32 cellular contexts compared by ENCODE assay signal in the genomic region with DNA sequence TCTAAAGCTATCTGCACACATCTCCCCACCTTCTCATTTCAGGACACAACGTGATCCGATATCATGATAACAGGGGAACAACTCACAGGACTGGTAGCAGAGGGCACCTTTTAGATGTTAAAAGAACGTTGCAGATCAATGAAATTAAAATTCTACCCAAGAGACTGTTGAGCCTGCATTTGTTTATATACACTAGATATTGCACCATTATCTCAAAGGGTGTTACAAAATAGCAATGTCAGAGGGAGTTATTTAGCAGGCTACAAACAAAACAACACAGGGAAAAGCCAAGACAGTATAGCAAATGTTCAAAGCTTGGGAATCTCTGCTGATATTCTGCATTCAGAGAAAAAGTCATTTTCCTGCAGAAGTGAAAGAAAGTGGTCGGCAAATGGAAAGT.
"Had no signal": no experiment of that assay in that cellular context is flagged by ENCODE, and none has a peak within 500 bp of the region (broad histone marks: within the 10 kb centered on the region; RNA-seq: fewer than 3 reads in every experiment).

No MANE protein-coding gene starts in this region.

- H3K27me3 Mint-ChIP-seq: progenitor cell of endocrine pancreas, type B pancreatic cell had no signal

- H3K27me3 ChIP-seq: neural progenitor cell, ovary, suprapubic skin, testis, tibial artery, transverse colon, upper lobe of right lung, uterus had no signal

- H3K36me3 Mint-ChIP-seq: natural killer cell treated with Interleukin-12 subunit alpha and Interleukin-12 subunit beta and Interleukin-15 and Interleukin-18, amount 100 ng/mL, for 72 hours; neural progenitor cell; stimulated activated memory B cell treated with anti-CD40 and anti-IgM and Interleukin-4, amounts not matched to agents 10 μg/mL and 1 μg/mL and 100 μg/mL, for 72 hours had no signal

- DNase-seq: naive thymus-derived CD8-positive, alpha-beta T cell; nephron progenitor cell; occipital lobe; ovary; posterior cingulate gyrus; psoas muscle; right cardiac atrium; spleen; stimulated activated CD4-positive, alpha-beta T cell treated with anti-CD3 and anti-CD28 coated beads, Interleukin-12 subunit alpha, Interleukin-12 subunit beta, amount 100 ng/mL, for 4 hours; stimulated activated CD4-positive, alpha-beta T cell treated with anti-CD3 and anti-CD28 coated beads, Interleukin-1b, Interleukin-23, amount 100 ng/mL, for 48 hours; stimulated activated CD4-positive, alpha-beta T cell treated with anti-CD3 and anti-CD28 coated beads, Interleukin-4, amount 100 ng/mL, for 1 hour; stimulated activated CD4-positive, alpha-beta T cell treated with anti-CD3 and anti-CD28 coated beads, Interleukin-4, amount 100 ng/mL, for 4 hours; stimulated activated CD8-positive, alpha-beta memory T cell treated with anti-CD3 and anti-CD28 coated beads, Interleukin-4, amount 100 ng/mL, for 48 hours; stimulated activated naive CD4-positive, alpha-beta T cell; stimulated activated naive CD8-positive, alpha-beta T cell treated with anti-CD3 and anti-CD28 coated beads, Interleukin-15, amount 100 ng/mL, for 72 hours; stimulated activated naive CD8-positive, alpha-beta T cell treated with anti-CD3 and anti-CD28 coated beads, Interleukin-15, Interleukin-2, amounts not matched to agents 100 U/mL and 50 U/mL, for 24 hours; substantia nigra; testis; tibial artery; transverse colon; upper lobe of right lung; uterus had no signal

- H2AFZ ChIP-seq: neural progenitor cell, parathyroid adenoma had no signal

- H3K36me3 ChIP-seq: neural progenitor cell, ovary, spleen, suprapubic skin, tibial artery, transverse colon, upper lobe of right lung, uterus had no signal

- H3K9me3 ChIP-seq: ovary, psoas muscle, spleen, suprapubic skin, testis, tibial artery, transverse colon, upper lobe of right lung, uterus had no signal

- H3K4me1 Mint-ChIP-seq: naive thymus-derived CD8-positive, alpha-beta T cell; nephron progenitor cell; stimulated activated memory B cell treated with anti-CD40 and anti-IgM and Interleukin-4, amounts not matched to agents 10 μg/mL and 1 μg/mL and 100 μg/mL, for 72 hours; stimulated activated naive CD8-positive, alpha-beta T cell treated with anti-CD3 and anti-CD28 coated beads, Interleukin-15, amount 100 ng/mL, for 72 hours had no signal

- H3K4me1 ChIP-seq: neural progenitor cell, psoas muscle, spleen, suprapubic skin, testis, tibial artery, upper lobe of right lung, uterus had no signal

- ATAC-seq: naive thymus-derived CD8-positive, alpha-beta T cell; natural killer cell treated with Interleukin-12 subunit alpha and Interleukin-12 subunit beta and Interleukin-15 and Interleukin-18, amount 100 ng/mL, for 72 hours; psoas muscle; right cardiac atrium; sciatic nerve; stimulated activated memory B cell treated with anti-CD40 and anti-IgM and Interleukin-4, amounts not matched to agents 10 μg/mL and 1 μg/mL and 100 μg/mL, for 72 hours; stimulated activated naive CD8-positive, alpha-beta T cell treated with anti-CD3 and anti-CD28 coated beads, Interleukin-15, amount 100 ng/mL, for 72 hours; stimulated activated naive CD8-positive, alpha-beta T cell treated with anti-CD3 and anti-CD28 coated beads, Interleukin-15, Interleukin-2, amounts not matched to agents 100 U/mL and 50 U/mL, for 24 hours; upper lobe of right lung had no signal

- H3K4me2 ChIP-seq: neural progenitor cell, smooth muscle cell had no signal

- H3K4me3 Mint-ChIP-seq: naive thymus-derived CD8-positive, alpha-beta T cell; natural killer cell treated with Interleukin-12 subunit alpha and Interleukin-12 subunit beta and Interleukin-15 and Interleukin-18, amount 100 ng/mL, for 72 hours; nephron progenitor cell; neural progenitor cell; stimulated activated memory B cell treated with anti-CD40 and anti-IgM and Interleukin-4, amounts not matched to agents 10 μg/mL and 1 μg/mL and 100 μg/mL, for 72 hours; stimulated activated naive CD8-positive, alpha-beta T cell treated with anti-CD3 and anti-CD28 coated beads, Interleukin-15, amount 100 ng/mL, for 72 hours; type B pancreatic cell had no signal

- H3K9me3 Mint-ChIP-seq: natural killer cell treated with Interleukin-12 subunit alpha and Interleukin-12 subunit beta and Interleukin-15 and Interleukin-18, amount 100 ng/mL, for 72 hours; neural progenitor cell had no signal

- H3K27ac Mint-ChIP-seq: naive thymus-derived CD8-positive, alpha-beta T cell; natural killer cell treated with Interleukin-12 subunit alpha and Interleukin-12 subunit beta and Interleukin-15 and Interleukin-18, amount 100 ng/mL, for 72 hours; nephron progenitor cell; neural progenitor cell; progenitor cell of endocrine pancreas; stimulated activated memory B cell treated with anti-CD40 and anti-IgM and Interleukin-4, amounts not matched to agents 10 μg/mL and 1 μg/mL and 100 μg/mL, for 72 hours; type B pancreatic cell had no signal

- H3K79me2 ChIP-seq: parathyroid adenoma had no signal

- H3K4me3 ChIP-seq: neural progenitor cell, ovary, psoas muscle, skin epidermis, smooth muscle cell, spleen, suprapubic skin, testis, tibial artery, transverse colon, upper lobe of right lung, uterus had no signal

- H3K27ac ChIP-seq: neural progenitor cell, ovary, parathyroid adenoma, psoas muscle, skin epidermis, spleen, suprapubic skin, testis, tibial artery, transverse colon, upper lobe of right lung, uterus had no signal

- H3K9ac ChIP-seq: neural progenitor cell, parathyroid adenoma had no signal
